In the genomic region with DNA sequence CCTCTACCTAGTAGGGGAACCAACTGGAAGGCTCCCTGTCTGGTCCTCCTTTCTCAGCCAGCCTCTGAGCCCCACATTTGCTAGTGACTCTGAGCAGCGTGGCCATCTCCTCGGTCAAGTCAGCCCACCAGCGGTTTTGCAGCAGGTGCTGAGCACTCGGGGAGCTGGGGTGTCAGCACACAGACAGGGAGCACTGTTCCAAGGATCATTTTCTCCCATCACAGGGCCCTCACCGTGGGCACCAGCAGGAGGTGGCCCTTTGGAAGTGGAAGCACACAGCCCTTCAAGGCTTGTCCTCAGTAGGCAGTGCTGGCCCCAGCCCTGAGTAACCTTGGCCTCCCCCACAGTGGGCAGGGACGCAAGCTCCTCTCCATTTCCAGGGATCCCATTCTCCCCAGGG, we compare ENCODE assay signal across 19 cellular contexts. TPM values are rescaled to one million over a fixed set of nuclear protein-coding genes. Genes with fewer than 3 reads are reported as not detected.
DNase-seq lines count a peak whose midpoint lies in the region; ATAC-seq, FAIRE-seq and TF ChIP-seq lines count a peak whose summit lies in the region.
"Had no signal": no experiment of that assay in that cellular context is flagged by ENCODE, and none has a peak within 500 bp of the region (broad histone marks: within the 10 kb centered on the region; RNA-seq: fewer than 3 reads in every experiment).

No MANE protein-coding gene starts in this region.

- H3K4me3 ChIP-seq in BLaER1 (no peak overlapping the region), kidney (ENCODE audit: low read length in 2 of 2) (no peak overlapping the region), rectal smooth muscle tissue (ENCODE audit: low read length) (no peak overlapping the region), mucosa of descending colon (no peak overlapping the region)
- H3K4me3 ChIP-seq: GM23248 had no signal

- H3K27ac ChIP-seq in BLaER1 (peak overlapping the region; percentile 69), kidney (ENCODE audit: low read depth in 2 of 2, low read length in 2 of 2) (no peak overlapping the region), rectal smooth muscle tissue (ENCODE audit: low read depth, low read length) (peak overlapping the region; percentile 19)
- H3K27ac ChIP-seq: C4-2B, GM23248 had no signal

- TF ChIP-seq CTCF in chondrocyte (IDR thresholded peaks at IDR 0.05) = no peak
- TF ChIP-seq CTCF in kidney (IDR thresholded peaks at IDR 0.05; ENCODE audit: borderline replicate concordance, extremely low read depth, insufficient read depth) = no peak
- no peak for TF ChIP-seq CTCF in mucosa of descending colon (IDR thresholded peaks at IDR 0.05)

- no peaks in the 10 kb centered on the region for H3K27me3 Mint-ChIP-seq in chondrocyte (ENCODE audit: low read depth)
- H3K27me3 Mint-ChIP-seq in activated T-cell treated with anti-CD3 and anti-CD28 coated beads, Interleukin-2, amount 50 U/mL, for 72 hours (ENCODE audit: low read depth) = peaks cover 14% of the 10 kb centered on the region

- H3K4me1 Mint-ChIP-seq in chondrocyte (ENCODE audit: low read depth) = peaks cover 35% of the 10 kb centered on the region
- peaks cover under 1% of the 10 kb centered on the region for H3K4me1 Mint-ChIP-seq in activated T-cell treated with anti-CD3 and anti-CD28 coated beads, Interleukin-2, amount 50 U/mL, for 72 hours (ENCODE audit: low read depth)
- H3K4me1 Mint-ChIP-seq: CD4-positive, alpha-beta memory T cell had no signal

- H4K20me1 ChIP-seq in BLaER1 = no peaks in the 10 kb centered on the region

- ATAC-seq in mucosa of descending colon = no peak
- no peak for ATAC-seq in activated T-cell treated with anti-CD3 and anti-CD28 coated beads, Interleukin-2, amount 50 U/mL, for 72 hours (replicated peaks in 1 of 2)
- ATAC-seq: HepG2 had no signal

- no peak overlapping the region for H3K9ac ChIP-seq in BLaER1
- no peak overlapping the region for H3K9ac ChIP-seq in kidney (ENCODE audit: low read length in 2 of 2)
- no peak overlapping the region for H3K9ac ChIP-seq in rectal smooth muscle tissue (ENCODE audit: low read length)
- H3K9ac ChIP-seq: GM23248 had no signal

- DNase-seq in chondrocyte (ENCODE audit: low spot score) (peak; percentile 72), kidney (peak; percentile 29), NCI-H774 (lab: John Stamatoyannopoulos, UW) (no peak), mucosa of descending colon (no peak), activated gamma-delta T cell treated with Interleukin-2 at 50 U/mL for 16 hours (no peak)
- DNase-seq in activated T-cell treated with anti-CD3 and anti-CD28 coated beads, Interleukin-2, amount 50 U/mL, for 72 hours = no peak
- DNase-seq: ACHN; CD4-positive, alpha-beta memory T cell; DMS153; DMS79 treated with DMSO at 0.1 percent for 48 hours had no signal

- H3K27me3 ChIP-seq in BLaER1 (no peaks in the 10 kb centered on the region), rectal smooth muscle tissue (ENCODE audit: control insufficient read depth, insufficient read depth, low read length) (no peaks in the 10 kb centered on the region)

- no peaks in the 10 kb centered on the region for H3K36me3 Mint-ChIP-seq in chondrocyte (ENCODE audit: low read depth)
- no peaks in the 10 kb centered on the region for H3K36me3 Mint-ChIP-seq in activated T-cell treated with anti-CD3 and anti-CD28 coated beads, Interleukin-2, amount 50 U/mL, for 72 hours (ENCODE audit: insufficient read depth in 2 of 2)
- H3K36me3 Mint-ChIP-seq: CD4-positive, alpha-beta memory T cell had no signal

- no peaks in the 10 kb centered on the region for H3K36me3 ChIP-seq in BLaER1
- no peaks in the 10 kb centered on the region for H3K36me3 ChIP-seq in kidney (ENCODE audit: control insufficient read depth in 1 of 2, insufficient read depth in 2 of 2, low read length in 2 of 2)
- H3K36me3 ChIP-seq in rectal smooth muscle tissue (ENCODE audit: control insufficient read depth, insufficient read depth, low read length) = no peaks in the 10 kb centered on the region
- H3K36me3 ChIP-seq in mucosa of descending colon (ENCODE audit: low read depth) = no peaks in the 10 kb centered on the region

- intact Hi-C loops in kidney (cut with DNase I) (no loop called here), mucosa of descending colon (cut with DNase I, micrococcal nuclease) (no loop called here)

- H3K9me3 ChIP-seq in BLaER1 (0 out of 2 replicates have a peak, but pooled peaks cover 4% of the 10 kb centered on the region), kidney (ENCODE audit: control insufficient read depth in 1 of 2, low read length in 2 of 2) (no peaks in the 10 kb centered on the region), mucosa of descending colon (no peaks in the 10 kb centered on the region)

- no peak for FAIRE-seq in kidney (lab: Jason Lieb, UNC)
- FAIRE-seq: D721Med, G401.6, GM12891, HepG2, HTR-8/SVneo had no signal

- H3K4me2 ChIP-seq in BLaER1 = peak overlapping the region; percentile 77

- no peaks in the 10 kb centered on the region for H3K9me3 Mint-ChIP-seq in chondrocyte (ENCODE audit: low read depth)
- no peaks in the 10 kb centered on the region for H3K9me3 Mint-ChIP-seq in activated T-cell treated with anti-CD3 and anti-CD28 coated beads, Interleukin-2, amount 50 U/mL, for 72 hours

- H3K4me1 ChIP-seq in BLaER1 (peaks cover 41% of the 10 kb centered on the region), kidney (ENCODE audit: control insufficient read depth in 1 of 2, insufficient read depth in 1 of 2, low read depth in 1 of 2, low read length in 2 of 2) (peaks cover 3 to 6% of the 10 kb centered on the region in 2 donors), rectal smooth muscle tissue (ENCODE audit: control insufficient read depth, insufficient read depth, low read length) (peaks cover 33% of the 10 kb centered on the region), mucosa of descending colon (ENCODE audit: low read depth) (no peaks in the 10 kb centered on the region)

- no peak overlapping the region for H3K27ac Mint-ChIP-seq in chondrocyte (ENCODE audit: unreplicated experiment)
- H3K27ac Mint-ChIP-seq in activated T-cell treated with anti-CD3 and anti-CD28 coated beads, Interleukin-2, amount 50 U/mL, for 72 hours = no peak overlapping the region
- H3K27ac Mint-ChIP-seq: CD4-positive, alpha-beta memory T cell had no signal

- no peak overlapping the region for H3K4me3 Mint-ChIP-seq in chondrocyte (ENCODE audit: unreplicated experiment)
- no peak overlapping the region for H3K4me3 Mint-ChIP-seq in activated T-cell treated with anti-CD3 and anti-CD28 coated beads, Interleukin-2, amount 50 U/mL, for 72 hours
- H3K4me3 Mint-ChIP-seq: CD4-positive, alpha-beta memory T cell had no signal

RNA-seq across cellular contexts. Expression of a gene that starts 24.1 kb away (rescaled TPM):
- total RNA-seq in chondrocyte (36.4 to 61.0 TPM (median 39.6 TPM) in 3 replicates), kidney (35.9 TPM), mucosa of descending colon (10 to 100 TPM in 1 of 3 donors, 1 to 10 TPM in 2; 5.4 to 82.5 (median 8.1) TPM)
- polyA plus RNA-seq in kidney (ENCODE audit: insufficient read depth, low read depth, low replicate concordance) = 7.9 TPM
- total RNA-seq in activated T-cell treated with anti-CD3 and anti-CD28 coated beads, Interleukin-2, amount 50 U/mL, for 72 hours = 1 to 10 TPM; 2.4 to 2.6 TPM
- polyA plus RNA-seq: CD4-positive, alpha-beta memory T cell had no signal

Comparison
In these comparisons a context has a peak if more than half of its experiments do, and no peak if none do; other contexts are left out.
1. H3K27ac ChIP-seq: peak in BLaER1 (single experiment) and rectal smooth muscle tissue (single experiment); none in kidney (0 of 2).
2. DNase-seq: peak in chondrocyte (single experiment) and kidney (single experiment); none in NCI-H774 (single experiment), mucosa of descending colon (0 of 3), activated gamma-delta T cell treated with Interleukin-2 at 50 U/mL for 16 hours (single experiment) and activated T-cell treated with anti-CD3 and anti-CD28 coated beads, Interleukin-2, amount 50 U/mL, for 72 hours (0 of 2).